In the genomic region with DNA sequence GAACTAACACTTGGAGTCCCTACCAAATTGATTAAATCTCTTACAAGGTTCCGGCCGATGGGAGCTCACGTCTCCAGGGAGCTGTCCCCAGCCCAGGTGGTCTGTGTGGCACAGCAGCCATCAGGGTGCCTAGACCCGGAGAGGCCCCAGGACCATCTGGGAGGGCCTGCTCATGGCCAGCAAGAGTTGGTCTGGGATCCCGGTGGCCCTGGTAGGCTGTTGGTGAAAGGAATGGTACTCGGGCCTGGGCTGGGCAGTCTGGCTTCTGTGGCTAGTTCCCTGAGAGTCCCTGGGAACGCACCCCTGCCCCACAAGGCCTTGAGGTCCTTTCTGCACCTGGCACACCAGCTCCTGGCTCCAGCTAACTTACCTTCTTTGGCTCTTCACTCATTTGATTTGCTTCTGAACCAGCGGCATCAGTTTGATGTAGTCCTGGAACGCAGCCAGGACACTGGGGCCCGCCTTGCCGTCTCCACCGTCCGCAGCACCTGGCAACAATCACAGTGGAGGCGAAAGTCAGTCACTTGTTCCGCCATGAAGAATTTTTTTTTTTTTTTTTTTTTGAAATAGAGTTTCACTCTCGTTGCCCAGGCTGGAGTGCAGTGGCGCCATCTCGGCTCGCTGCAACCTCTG, we compare ENCODE assay signal across 19 cellular contexts.
DNase-seq lines count a peak whose midpoint lies in the region; ATAC-seq and TF ChIP-seq lines count a peak whose summit lies in the region.
"Had no signal": no experiment of that assay in that cellular context is flagged by ENCODE, and none has a peak within 500 bp of the region (broad histone marks: within the 10 kb centered on the region; RNA-seq: fewer than 3 reads in every experiment).

No MANE protein-coding gene starts in this region.

- 94% methylated on average over 8 of the region's 19 CpGs; no CpG with 5 or more reads in 1 of the 2 experiments for WGBS in IMR-90 (ENCODE audit: extremely low coverage in 2 of 2, insufficient read length in 1 of 2), 2 experiments

- H3K23ac ChIP-seq in IMR-90 (ENCODE audit: low read depth, low read length), result no peak overlapping the region

- H3K9me3 ChIP-seq in BLaER1 (no peaks in the 10 kb centered on the region), IMR-90 (ENCODE audit: control insufficient read depth, insufficient read depth, low read length) (peaks cover 5% of the 10 kb centered on the region; the same call in 1 of the 2 replicates)
- H3K9me3 ChIP-seq: adrenal gland, gastrocnemius medialis, SJSA1 had no signal

- H3K27me3 ChIP-seq in BLaER1 (no peaks in the 10 kb centered on the region), IMR-90 (ENCODE audit: control insufficient read depth, insufficient read depth, low read length) (no peaks in the 10 kb centered on the region)
- H3K27me3 ChIP-seq: adrenal gland, SJSA1 had no signal

- in situ Hi-C loops in IMR-90 (cut with MboI; ENCODE audit: low sequenced_read_pairs), result no loop called here

- H2AK5ac ChIP-seq in IMR-90 (ENCODE audit: low read depth, low read length), result no peak overlapping the region

- H3K9me1 ChIP-seq in IMR-90 (ENCODE audit: insufficient read depth, low read length), result no peaks in the 10 kb centered on the region

- H2BK20ac ChIP-seq in IMR-90 (ENCODE audit: low read depth, low read length), result no peak overlapping the region

- H3K9ac ChIP-seq in BLaER1, result no peak overlapping the region; the same call in 1 of the 2 replicates
- no peak overlapping the region for H3K9ac ChIP-seq in IMR-90 (ENCODE audit: low read depth, low read length)

- H3K18ac ChIP-seq in IMR-90 (ENCODE audit: low read depth, low read length), result no peak overlapping the region

- no peak overlapping the region for H3K56ac ChIP-seq in IMR-90 (ENCODE audit: extremely low read depth, insufficient read depth, low read length)

- no peak overlapping the region for H2BK15ac ChIP-seq in IMR-90 (ENCODE audit: low read depth, low read length)

- no peak overlapping the region for H2BK120ac ChIP-seq in IMR-90 (ENCODE audit: low read depth, low read length)

- H2BK5ac ChIP-seq in IMR-90 (ENCODE audit: low read depth, low read length, poor library complexity, severe bottlenecking), result no peak overlapping the region

- no peak overlapping the region for H4K5ac ChIP-seq in IMR-90 (ENCODE audit: low read depth, low read length)

- H3K14ac ChIP-seq in IMR-90 (replicated peaks; ENCODE audit: low read depth, low read length), result no peak overlapping the region

- CTCF ChIA-PET in IMR-90 (lab: Yijun Ruan, JAX), result no interaction called here

- TF ChIP-seq CTCF in IMR-90 (conservative IDR thresholded peaks at IDR 0.05; ENCODE audit: low read depth, low read length), result no peak

- H3K36me3 ChIP-seq in BLaER1, result peaks cover 15% of the 10 kb centered on the region; the same call in 1 of the 2 replicates
- no peaks in the 10 kb centered on the region for H3K36me3 ChIP-seq in IMR-90 (ENCODE audit: control insufficient read depth, insufficient read depth, low read length)
- H3K36me3 ChIP-seq: adrenal gland, gastrocnemius medialis, SJSA1 had no signal

- no peak for TF ChIP-seq RAD21 in IMR-90 (IDR thresholded peaks at IDR 0.05; ENCODE audit: low read length)

- H2AFZ ChIP-seq in IMR-90 (replicated peaks; ENCODE audit: low read length, poor library complexity), result no peak overlapping the region

- H3K79me1 ChIP-seq in IMR-90 (ENCODE audit: low read depth in 1 of 2, low read length in 2 of 2), result no peaks in the 10 kb centered on the region

- peak overlapping the region; percentile 63 for H2AK9ac ChIP-seq in IMR-90 (replicated peaks; ENCODE audit: low read depth, low read length, poor library complexity)

- ATAC-seq in IMR-90 (ENCODE audit: low read depth) (no peak), HG02973 (IDR thresholded peaks at IDR 0.05; ENCODE audit: unreplicated experiment) (no peak), HG02970 (IDR thresholded peaks at IDR 0.05; ENCODE audit: low FRiP score, unreplicated experiment) (no peak)
- ATAC-seq: activated CD8-positive, alpha-beta memory T cell treated with anti-CD3 and anti-CD28 coated beads, Interleukin-2, amount 10 ng/mL, durations not matched to agents 7 days and 5 days; gastrocnemius medialis; left ventricle myocardium superior had no signal

- intact Hi-C loops in IMR-90 (cut with micrococcal nuclease), result no loop called here

- no peak overlapping the region for H4K8ac ChIP-seq in IMR-90 (ENCODE audit: low read depth in 2 of 2, low read length in 2 of 2)

- no TSS peak for BruUV-seq in IMR-90 (replicated peaks; lab: Mats Ljungman, UMichigan)

- H3K27ac ChIP-seq in BLaER1 (peak overlapping the region; percentile 91), IMR-90 (ENCODE audit: insufficient read depth, low read length) (no peak overlapping the region)
- H3K27ac ChIP-seq: adrenal gland, dorsolateral prefrontal cortex, gastrocnemius medialis, SJSA1 had no signal

- H3K4me1 ChIP-seq in BLaER1, result peaks cover 97% of the 10 kb centered on the region
- H3K4me1 ChIP-seq in IMR-90 (ENCODE audit: control insufficient read depth, insufficient read depth, low read length), result peaks cover 8% of the 10 kb centered on the region; the same call in 1 of the 2 replicates

- no peak overlapping the region for H3K4me3 ChIP-seq in BLaER1
- no peak overlapping the region for H3K4me3 ChIP-seq in IMR-90 (ENCODE audit: insufficient read depth, low read depth, low read length)
- H3K4me3 ChIP-seq: adrenal gland, dorsolateral prefrontal cortex, gastrocnemius medialis, SJSA1 had no signal

- H3K4me2 ChIP-seq in BLaER1, result peak overlapping the region; percentile 93
- no peak overlapping the region for H3K4me2 ChIP-seq in IMR-90 (ENCODE audit: low read depth, low read length)

- H4K20me1 ChIP-seq in BLaER1, result no peaks in the 10 kb centered on the region
- no peaks in the 10 kb centered on the region for H4K20me1 ChIP-seq in IMR-90 (ENCODE audit: insufficient read depth, low read length)

- H3K4ac ChIP-seq in IMR-90 (ENCODE audit: low read depth, low read length), result no peak overlapping the region

- POLR2A ChIA-PET in IMR-90 (lab: Charles Lee; ENCODE audit: unreplicated experiment), result no interaction called here

- dilution Hi-C loops in IMR-90 (cut with HindIII; ENCODE audit: low sequenced_read_pairs, unreplicated experiment), result no loop called here

- no peak for TF ChIP-seq POLR2A in IMR-90 (IDR thresholded peaks at IDR 0.05; ENCODE audit: low read depth, low read length)

- DNase-seq in IMR-90 (no peak), NCI-H510A (lab: John Stamatoyannopoulos, UW) (peak; percentile 71), iPS-NIHi11 (ENCODE audit: low spot score) (peak; percentile 6), RPMI8226 (no peak), iPS-NIHi7 (ENCODE audit: extremely low spot score) (no peak)
- DNase-seq: activated CD8-positive, alpha-beta memory T cell treated with anti-CD3 and anti-CD28 coated beads, Interleukin-2, amount 10 ng/mL, durations not matched to agents 7 days and 5 days; activated gamma-delta T cell; adrenal gland; CD4-positive, alpha-beta T cell; dorsolateral prefrontal cortex; gastrocnemius medialis; GOT3; left ventricle myocardium superior; NCI-H524; nucleus accumbens had no signal

- no peak overlapping the region for H4K91ac ChIP-seq in IMR-90 (ENCODE audit: insufficient read depth, low read depth, low read length)

TF ChIP-seq in IMR-90, 13 proteins besides CTCF, POLR2A, EP300 and RAD21:
- TF ChIP-seq, protein P1, sequence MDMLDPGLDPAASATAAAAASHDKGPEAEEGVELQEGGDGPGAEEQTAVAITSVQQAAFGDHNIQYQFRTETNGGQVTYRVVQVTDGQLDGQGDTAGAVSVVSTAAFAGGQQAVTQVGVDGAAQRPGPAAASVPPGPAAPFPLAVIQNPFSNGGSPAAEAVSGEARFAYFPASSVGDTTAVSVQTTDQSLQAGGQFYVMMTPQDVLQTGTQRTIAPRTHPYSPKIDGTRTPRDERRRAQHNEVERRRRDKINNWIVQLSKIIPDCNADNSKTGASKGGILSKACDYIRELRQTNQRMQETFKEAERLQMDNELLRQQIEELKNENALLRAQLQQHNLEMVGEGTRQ (IDR thresholded peaks at IDR 0.05; ENCODE audit: low read depth, low read length), result no peak
- TF ChIP-seq RCOR1 (IDR thresholded peaks at IDR 0.05; ENCODE audit: insufficient replicate concordance, low read length) (no peak), BHLHE40 (IDR thresholded peaks at IDR 0.05; ENCODE audit: low read depth, low read length) (no peak), MAZ (IDR thresholded peaks at IDR 0.05; ENCODE audit: borderline replicate concordance, low read depth, low read length) (no peak), MXI1 (IDR thresholded peaks at IDR 0.05; ENCODE audit: borderline replicate concordance, low read depth, low read length) (no peak), FOS (IDR thresholded peaks at IDR 0.05; ENCODE audit: low read depth, low read length) (no peak), RFX5 (IDR thresholded peaks at IDR 0.05; ENCODE audit: low read depth, low read length) (no peak), MAFK (IDR thresholded peaks at IDR 0.05; ENCODE audit: low read depth, low read length) (no peak), NFE2L2 (IDR thresholded peaks at IDR 0.05; ENCODE audit: low read depth, low read length) (no peak), CHD1 (IDR thresholded peaks at IDR 0.05; ENCODE audit: low read depth, low read length) (no peak), SMC3 (IDR thresholded peaks at IDR 0.05; ENCODE audit: low read depth, low read length) (no peak), CEBPB (IDR thresholded peaks at IDR 0.05; ENCODE audit: low read depth, low read length) (no peak)
- TF ChIP-seq, protein P2, sequence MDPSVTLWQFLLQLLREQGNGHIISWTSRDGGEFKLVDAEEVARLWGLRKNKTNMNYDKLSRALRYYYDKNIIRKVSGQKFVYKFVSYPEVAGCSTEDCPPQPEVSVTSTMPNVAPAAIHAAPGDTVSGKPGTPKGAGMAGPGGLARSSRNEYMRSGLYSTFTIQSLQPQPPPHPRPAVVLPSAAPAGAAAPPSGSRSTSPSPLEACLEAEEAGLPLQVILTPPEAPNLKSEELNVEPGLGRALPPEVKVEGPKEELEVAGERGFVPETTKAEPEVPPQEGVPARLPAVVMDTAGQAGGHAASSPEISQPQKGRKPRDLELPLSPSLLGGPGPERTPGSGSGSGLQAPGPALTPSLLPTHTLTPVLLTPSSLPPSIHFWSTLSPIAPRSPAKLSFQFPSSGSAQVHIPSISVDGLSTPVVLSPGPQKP (IDR thresholded peaks at IDR 0.05; ENCODE audit: borderline replicate concordance, low read depth, low read length), result no peak

Comparison
In these comparisons a context has a peak if more than half of its experiments do, and no peak if none do; other contexts are left out.
1. DNase-seq: peak in NCI-H510A (single experiment) and iPS-NIHi11 (single experiment); none in IMR-90 (single experiment), RPMI8226 (single experiment) and iPS-NIHi7 (single experiment).